In the genomic region with DNA sequence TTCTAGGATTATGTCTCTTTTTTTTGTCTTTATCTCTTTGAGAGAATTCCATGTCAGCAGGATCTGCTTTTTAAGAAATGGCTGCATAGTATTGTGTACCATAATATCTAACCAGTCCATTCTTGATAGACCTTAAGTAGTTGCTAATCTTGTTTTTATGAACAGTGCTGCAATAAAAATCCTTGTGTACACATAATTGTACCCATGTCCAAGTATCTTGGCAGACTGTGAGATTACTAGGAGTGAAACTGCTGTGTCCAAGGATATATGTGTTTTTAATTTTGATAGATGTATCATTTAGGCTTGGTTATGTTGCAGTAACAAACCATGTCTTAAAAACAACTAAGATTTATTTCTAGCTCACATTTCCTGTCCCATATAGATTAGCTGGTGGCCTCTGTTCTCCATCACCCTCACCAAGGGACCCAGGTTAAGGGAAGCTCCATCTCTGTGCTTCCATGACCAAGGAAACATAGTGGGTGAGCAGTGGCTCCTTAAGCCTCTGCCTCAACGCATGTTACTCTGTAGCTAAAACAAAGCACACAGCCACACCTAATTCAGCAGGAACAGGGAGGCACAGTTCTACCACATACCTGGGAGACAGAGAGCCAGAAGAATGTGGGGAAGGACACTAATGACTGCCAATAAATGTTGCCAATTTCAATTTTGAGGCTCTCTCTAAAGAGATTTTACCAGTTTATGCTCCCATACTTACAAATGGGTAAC, we compare ENCODE assay signal across 23 cellular contexts. TPM values are rescaled to one million over a fixed set of nuclear protein-coding genes. Genes with fewer than 3 reads are reported as not detected.
DNase-seq lines count a peak whose midpoint lies in the region; TF ChIP-seq lines count a peak whose summit lies in the region.
"Had no signal": no experiment of that assay in that cellular context is flagged by ENCODE, and none has a peak within 500 bp of the region (broad histone marks: within the 10 kb centered on the region; RNA-seq: fewer than 3 reads in every experiment).

No MANE protein-coding gene starts in this region.

- H3K36me3 ChIP-seq in thyroid gland = no peaks in the 10 kb centered on the region
- H3K36me3 ChIP-seq: gastrocnemius medialis had no signal

- H3K9me3 ChIP-seq in thyroid gland = no peaks in the 10 kb centered on the region
- H3K9me3 ChIP-seq: gastrocnemius medialis, SJSA1, testis had no signal

- H3K27ac ChIP-seq in thyroid gland = no peak overlapping the region
- H3K27ac ChIP-seq: BLaER1, gastrocnemius medialis, HL-60, parathyroid adenoma, SJSA1, testis had no signal

- intact Hi-C loops in activated CD4-positive, alpha-beta memory T cell treated with anti-CD3 and anti-CD28 coated beads for 36 hours (cut with micrococcal nuclease) = no loop called here
- intact Hi-C loops in thyroid gland (cut with DNase I) = no loop called here

- H3K27me3 Mint-ChIP-seq in activated CD4-positive, alpha-beta memory T cell treated with anti-CD3 and anti-CD28 coated beads for 36 hours = no peaks in the 10 kb centered on the region
- no peaks in the 10 kb centered on the region for H3K27me3 Mint-ChIP-seq in activated CD4-positive, alpha-beta memory T cell treated with anti-CD3 and anti-CD28 coated beads, Interleukin-2, amount 10 ng/mL, durations not matched to agents 7 days and 5 days
- no peaks in the 10 kb centered on the region for H3K27me3 Mint-ChIP-seq in activated naive CD8-positive, alpha-beta T cell treated with anti-CD3 and anti-CD28 coated beads for 36 hours
- H3K27me3 Mint-ChIP-seq: dendritic cell treated with granulocyte-macrophage colony-stimulating factor and Interleukin-4, amounts not matched to agents 40 ng/mL and 50 ng/mL, for 4 days; natural killer cell treated with Interleukin-12 subunit alpha and Interleukin-12 subunit beta and Interleukin-15 and Interleukin-18, amount 100 ng/mL, for 72 hours; stimulated activated memory B cell treated with anti-CD40 and anti-IgM and Interleukin-4, amounts not matched to agents 10 μg/mL and 1 μg/mL and 100 μg/mL, for 72 hours had no signal

- H3K4me3 Mint-ChIP-seq in activated CD4-positive, alpha-beta memory T cell treated with anti-CD3 and anti-CD28 coated beads for 36 hours = no peak overlapping the region
- H3K4me3 Mint-ChIP-seq in activated CD4-positive, alpha-beta memory T cell treated with anti-CD3 and anti-CD28 coated beads, Interleukin-2, amount 10 ng/mL, durations not matched to agents 7 days and 5 days = no peak overlapping the region
- no peak overlapping the region for H3K4me3 Mint-ChIP-seq in activated naive CD8-positive, alpha-beta T cell treated with anti-CD3 and anti-CD28 coated beads for 36 hours
- H3K4me3 Mint-ChIP-seq: dendritic cell treated with granulocyte-macrophage colony-stimulating factor and Interleukin-4, amounts not matched to agents 40 ng/mL and 50 ng/mL, for 4 days; HFFc6; natural killer cell treated with Interleukin-12 subunit alpha and Interleukin-12 subunit beta and Interleukin-15 and Interleukin-18, amount 100 ng/mL, for 72 hours; stimulated activated memory B cell treated with anti-CD40 and anti-IgM and Interleukin-4, amounts not matched to agents 10 μg/mL and 1 μg/mL and 100 μg/mL, for 72 hours; T-helper 2 cell treated with Interferon-gamma antibody and Interleukin-4, amounts not matched to agents 5 μg/mL and 100 μg/mL, for 36 hours; WTC11 had no signal

- peaks cover 69% of the 10 kb centered on the region for H3K36me3 Mint-ChIP-seq in activated CD4-positive, alpha-beta memory T cell treated with anti-CD3 and anti-CD28 coated beads for 36 hours
- peaks cover 90% of the 10 kb centered on the region for H3K36me3 Mint-ChIP-seq in activated CD4-positive, alpha-beta memory T cell treated with anti-CD3 and anti-CD28 coated beads, Interleukin-2, amount 10 ng/mL, durations not matched to agents 7 days and 5 days (ENCODE audit: low read depth)
- peaks cover 83% of the 10 kb centered on the region for H3K36me3 Mint-ChIP-seq in activated naive CD8-positive, alpha-beta T cell treated with anti-CD3 and anti-CD28 coated beads for 36 hours

- no peaks in the 10 kb centered on the region for H3K27me3 ChIP-seq in thyroid gland
- H3K27me3 ChIP-seq: BLaER1, gastrocnemius medialis, SJSA1, testis had no signal

- TF ChIP-seq CTCF in thyroid gland (IDR thresholded peaks at IDR 0.05) = no peak

- WGBS in thyroid gland, 2 donors = 30 to 61% methylated on average over 1 of the region's 1 CpG

- peaks cover 15% of the 10 kb centered on the region for H3K9me3 Mint-ChIP-seq in activated CD4-positive, alpha-beta memory T cell treated with anti-CD3 and anti-CD28 coated beads for 36 hours
- peaks cover 18% of the 10 kb centered on the region for H3K9me3 Mint-ChIP-seq in activated CD4-positive, alpha-beta memory T cell treated with anti-CD3 and anti-CD28 coated beads, Interleukin-2, amount 10 ng/mL, durations not matched to agents 7 days and 5 days
- H3K9me3 Mint-ChIP-seq in activated naive CD8-positive, alpha-beta T cell treated with anti-CD3 and anti-CD28 coated beads for 36 hours = peaks cover 18% of the 10 kb centered on the region
- H3K9me3 Mint-ChIP-seq: dendritic cell treated with granulocyte-macrophage colony-stimulating factor and Interleukin-4, amounts not matched to agents 40 ng/mL and 50 ng/mL, for 4 days had no signal

- peaks cover 11 to 12% of the 10 kb centered on the region in 2 donors for H3K4me1 ChIP-seq in thyroid gland
- H3K4me1 ChIP-seq: BLaER1, parathyroid adenoma, testis had no signal

- H3K4me1 Mint-ChIP-seq in activated CD4-positive, alpha-beta memory T cell treated with anti-CD3 and anti-CD28 coated beads for 36 hours (ENCODE audit: low read depth) = peaks cover 68% of the 10 kb centered on the region
- H3K4me1 Mint-ChIP-seq in activated CD4-positive, alpha-beta memory T cell treated with anti-CD3 and anti-CD28 coated beads, Interleukin-2, amount 10 ng/mL, durations not matched to agents 7 days and 5 days = peaks cover 76% of the 10 kb centered on the region
- H3K4me1 Mint-ChIP-seq in activated naive CD8-positive, alpha-beta T cell treated with anti-CD3 and anti-CD28 coated beads for 36 hours = peaks cover 43% of the 10 kb centered on the region
- H3K4me1 Mint-ChIP-seq: WTC11 had no signal

- peak overlapping the region; percentile 62 for H3K27ac Mint-ChIP-seq in activated CD4-positive, alpha-beta memory T cell treated with anti-CD3 and anti-CD28 coated beads for 36 hours
- no peak overlapping the region for H3K27ac Mint-ChIP-seq in activated CD4-positive, alpha-beta memory T cell treated with anti-CD3 and anti-CD28 coated beads, Interleukin-2, amount 10 ng/mL, durations not matched to agents 7 days and 5 days
- H3K27ac Mint-ChIP-seq in activated naive CD8-positive, alpha-beta T cell treated with anti-CD3 and anti-CD28 coated beads for 36 hours = peak overlapping the region; percentile 64
- H3K27ac Mint-ChIP-seq: dendritic cell treated with granulocyte-macrophage colony-stimulating factor and Interleukin-4, amounts not matched to agents 40 ng/mL and 50 ng/mL, for 4 days; HFFc6; natural killer cell treated with Interleukin-12 subunit alpha and Interleukin-12 subunit beta and Interleukin-15 and Interleukin-18, amount 100 ng/mL, for 72 hours; stimulated activated memory B cell treated with anti-CD40 and anti-IgM and Interleukin-4, amounts not matched to agents 10 μg/mL and 1 μg/mL and 100 μg/mL, for 72 hours; T-helper 2 cell treated with Interferon-gamma antibody and Interleukin-4, amounts not matched to agents 5 μg/mL and 100 μg/mL, for 36 hours; WTC11 had no signal

- no peak for TF ChIP-seq POLR2A in thyroid gland (IDR thresholded peaks at IDR 0.05)

- CTCF ChIA-PET in activated CD4-positive, alpha-beta memory T cell treated with anti-CD3 and anti-CD28 coated beads for 36 hours (lab: Charles Lee) = no interaction called here
- CTCF ChIA-PET in activated CD4-positive, alpha-beta memory T cell treated with anti-CD3 and anti-CD28 coated beads, Interleukin-2, amount 10 ng/mL, durations not matched to agents 7 days and 5 days (lab: Charles Lee) = interaction anchor here (1.1 to 1.5 kb wide), 2 partner anchors 11 to 126 kb away, joined by 3 to 4 read pairs; no protein-coding TSS in a partner anchor

- no peak overlapping the region for H3K4me3 ChIP-seq in thyroid gland (replicated peaks in 1 of 3)
- H3K4me3 ChIP-seq: BLaER1, gastrocnemius medialis, SJSA1, testis had no signal

- POLR2A ChIA-PET in activated CD4-positive, alpha-beta memory T cell treated with anti-CD3 and anti-CD28 coated beads for 36 hours (lab: Charles Lee) = no interaction called here
- POLR2A ChIA-PET in activated CD4-positive, alpha-beta memory T cell treated with anti-CD3 and anti-CD28 coated beads, Interleukin-2, amount 10 ng/mL, durations not matched to agents 7 days and 5 days (lab: Charles Lee) = interaction anchor here (1.0 kb wide), 1 partner anchor 55 kb away, joined by 3 read pairs; no protein-coding TSS in a partner anchor

- DNase-seq in activated CD4-positive, alpha-beta memory T cell treated with anti-CD3 and anti-CD28 coated beads for 36 hours = no peak
- DNase-seq in activated CD4-positive, alpha-beta memory T cell treated with anti-CD3 and anti-CD28 coated beads, Interleukin-2, amount 10 ng/mL, durations not matched to agents 7 days and 5 days = no peak
- no peak for DNase-seq in activated naive CD8-positive, alpha-beta T cell treated with anti-CD3 and anti-CD28 coated beads for 36 hours
- DNase-seq in fibroblast of the conjunctiva (ENCODE audit: low read depth) (peak; percentile 4), thyroid gland (peak; percentile 11 to 18), NCI-H1105 treated with DMSO at 0.1 percent for 48 hours (lab: John Stamatoyannopoulos, UW) (no peak), NOMO-1 (lab: John Stamatoyannopoulos, UW; ENCODE audit: unreplicated experiment in 2 of 2) (no peak), iPS-NIHi11 (ENCODE audit: low spot score) (no peak)
- DNase-seq: activated T-cell treated with anti-CD3 and anti-CD28 coated beads, Interleukin-2, amount 50 U/mL, for 48 hours; Calu3; EL; gastrocnemius medialis; HFFc6; testis had no signal

RNA-seq across cellular contexts. Expression of gene SUMO4, which starts 12.1 kb away (rescaled TPM):
- total RNA-seq in activated CD4-positive, alpha-beta memory T cell treated with anti-CD3 and anti-CD28 coated beads for 36 hours = 1 to 10 TPM; 4.8 to 5.8 TPM
- 1 to 10 TPM; 8.1 to 8.5 TPM for total RNA-seq in activated CD4-positive, alpha-beta memory T cell treated with anti-CD3 and anti-CD28 coated beads, Interleukin-2, amount 10 ng/mL, durations not matched to agents 7 days and 5 days
- 1 to 10 TPM; 2.3 to 2.6 TPM for total RNA-seq in activated naive CD8-positive, alpha-beta T cell treated with anti-CD3 and anti-CD28 coated beads for 36 hours
- 1 to 10 TPM; 3.6 to 9.9 (median 4.7) TPM for total RNA-seq in thyroid gland

Comparison
In these comparisons a context has a peak if more than half of its experiments do, and no peak if none do; other contexts are left out.
1. DNase-seq: peak in fibroblast of the conjunctiva (single experiment) and thyroid gland (2 of 2); none in activated CD4-positive, alpha-beta memory T cell treated with anti-CD3 and anti-CD28 coated beads for 36 hours (single experiment), activated CD4-positive, alpha-beta memory T cell treated with anti-CD3 and anti-CD28 coated beads, Interleukin-2, amount 10 ng/mL, durations not matched to agents 7 days and 5 days (single experiment), activated naive CD8-positive, alpha-beta T cell treated with anti-CD3 and anti-CD28 coated beads for 36 hours (single experiment), NCI-H1105 treated with DMSO at 0.1 percent for 48 hours (single experiment), NOMO-1 (0 of 2) and iPS-NIHi11 (single experiment).